In genomic region chr19:38669532-38669931, GRCh38 we compare ENCODE assay signal across 1 cellular context.
TF ChIP-seq lines count a peak whose summit lies in the region.

No MANE protein-coding gene starts in this region.

TF ChIP-seq in HepG2, 621 proteins besides CTCF, POLR2A, EP300 and RAD21:
- TF ChIP-seq, protein P1, sequence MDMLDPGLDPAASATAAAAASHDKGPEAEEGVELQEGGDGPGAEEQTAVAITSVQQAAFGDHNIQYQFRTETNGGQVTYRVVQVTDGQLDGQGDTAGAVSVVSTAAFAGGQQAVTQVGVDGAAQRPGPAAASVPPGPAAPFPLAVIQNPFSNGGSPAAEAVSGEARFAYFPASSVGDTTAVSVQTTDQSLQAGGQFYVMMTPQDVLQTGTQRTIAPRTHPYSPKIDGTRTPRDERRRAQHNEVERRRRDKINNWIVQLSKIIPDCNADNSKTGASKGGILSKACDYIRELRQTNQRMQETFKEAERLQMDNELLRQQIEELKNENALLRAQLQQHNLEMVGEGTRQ (IDR thresholded peaks at IDR 0.05; ENCODE audit: low read depth, low read length), result no peak
- TF ChIP-seq, protein P1 (CRISPR knock-in tag; IDR thresholded peaks at IDR 0.05; ENCODE audit: borderline replicate concordance), result no peak
- TF ChIP-seq PRDM4 (CRISPR knock-in tag; IDR thresholded peaks at IDR 0.05; ENCODE audit: borderline replicate concordance) (no peak), ZNF253 (CRISPR knock-in tag; IDR thresholded peaks at IDR 0.05; ENCODE audit: borderline replicate concordance) (no peak), CCDC6 (CRISPR knock-in tag; IDR thresholded peaks at IDR 0.05) (no peak), ZNF598 (CRISPR knock-in tag; IDR thresholded peaks at IDR 0.05; ENCODE audit: borderline replicate concordance) (no peak), KDM5A (IDR thresholded peaks at IDR 0.05; ENCODE audit: borderline replicate concordance, low read length) (no peak), HNF4A (CRISPR knock-in tag; IDR thresholded peaks at IDR 0.05) (no peak), ZNF850 (CRISPR knock-in tag; conservative IDR thresholded peaks at IDR 0.05) (no peak), SRSF4 (IDR thresholded peaks at IDR 0.05; ENCODE audit: low read depth, low read length, poor library complexity, severe bottlenecking) (no peak), SRSF9 (IDR thresholded peaks at IDR 0.05; ENCODE audit: borderline replicate concordance, insufficient read depth, low read depth, low read length, poor library complexity, severe bottlenecking) (no peak), HHEX (CRISPR knock-in tag; IDR thresholded peaks at IDR 0.05) (no peak), KMT2B (CRISPR knock-in tag; IDR thresholded peaks at IDR 0.05) (no peak), SCMH1 (CRISPR knock-in tag; IDR thresholded peaks at IDR 0.05; ENCODE audit: borderline replicate concordance) (no peak), CHD4 (IDR thresholded peaks at IDR 0.05; ENCODE audit: borderline replicate concordance, low read length) (no peak)
- TF ChIP-seq, protein P2, sequence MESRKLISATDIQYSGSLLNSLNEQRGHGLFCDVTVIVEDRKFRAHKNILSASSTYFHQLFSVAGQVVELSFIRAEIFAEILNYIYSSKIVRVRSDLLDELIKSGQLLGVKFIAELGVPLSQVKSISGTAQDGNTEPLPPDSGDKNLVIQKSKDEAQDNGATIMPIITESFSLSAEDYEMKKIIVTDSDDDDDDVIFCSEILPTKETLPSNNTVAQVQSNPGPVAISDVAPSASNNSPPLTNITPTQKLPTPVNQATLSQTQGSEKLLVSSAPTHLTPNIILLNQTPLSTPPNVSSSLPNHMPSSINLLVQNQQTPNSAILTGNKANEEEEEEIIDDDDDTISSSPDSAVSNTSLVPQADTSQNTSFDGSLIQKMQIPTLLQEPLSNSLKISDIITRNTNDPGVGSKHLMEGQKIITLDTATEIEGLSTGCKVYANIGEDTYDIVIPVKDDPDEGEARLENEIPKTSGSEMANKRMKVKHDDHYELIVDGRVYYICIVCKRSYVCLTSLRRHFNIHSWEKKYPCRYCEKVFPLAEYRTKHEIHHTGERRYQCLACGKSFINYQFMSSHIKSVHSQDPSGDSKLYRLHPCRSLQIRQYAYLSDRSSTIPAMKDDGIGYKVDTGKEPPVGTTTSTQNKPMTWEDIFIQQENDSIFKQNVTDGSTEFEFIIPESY (CRISPR knock-in tag; IDR thresholded peaks at IDR 0.05), result no peak
- TF ChIP-seq, protein P3, sequence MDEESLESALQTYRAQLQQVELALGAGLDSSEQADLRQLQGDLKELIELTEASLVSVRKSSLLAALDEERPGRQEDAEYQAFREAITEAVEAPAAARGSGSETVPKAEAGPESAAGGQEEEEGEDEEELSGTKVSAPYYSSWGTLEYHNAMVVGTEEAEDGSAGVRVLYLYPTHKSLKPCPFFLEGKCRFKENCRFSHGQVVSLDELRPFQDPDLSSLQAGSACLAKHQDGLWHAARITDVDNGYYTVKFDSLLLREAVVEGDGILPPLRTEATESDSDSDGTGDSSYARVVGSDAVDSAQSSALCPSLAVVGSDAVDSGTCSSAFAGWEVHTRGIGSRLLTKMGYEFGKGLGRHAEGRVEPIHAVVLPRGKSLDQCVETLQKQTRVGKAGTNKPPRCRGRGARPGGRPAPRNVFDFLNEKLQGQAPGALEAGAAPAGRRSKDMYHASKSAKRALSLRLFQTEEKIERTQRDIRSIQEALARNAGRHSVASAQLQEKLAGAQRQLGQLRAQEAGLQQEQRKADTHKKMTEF (CRISPR knock-in tag; IDR thresholded peaks at IDR 0.05), result no peak
